ENCODE assay signal across 17 cellular contexts in genomic region chr7:98323597-98324322, GRCh38. TPM values are rescaled to one million over a fixed set of nuclear protein-coding genes. Genes with fewer than 3 reads are reported as not detected.
DNase-seq lines count a peak whose midpoint lies in the region; ATAC-seq and TF ChIP-seq lines count a peak whose summit lies in the region.
"Had no signal": no experiment of that assay in that cellular context is flagged by ENCODE, and none has a peak within 500 bp of the region (broad histone marks: within the 10 kb centered on the region; RNA-seq: fewer than 3 reads in every experiment).

No MANE protein-coding gene starts in this region.

- H3K9me3 ChIP-seq in endodermal cell (ENCODE audit: control insufficient read depth, low read length) (no peaks in the 10 kb centered on the region), mesenchymal stem cell (ENCODE audit: control insufficient read depth, low read length) (no peaks in the 10 kb centered on the region), upper lobe of right lung (no peaks in the 10 kb centered on the region)
- H3K9me3 ChIP-seq: A549, thyroid gland had no signal

- H3K18ac ChIP-seq in mesenchymal stem cell (ENCODE audit: low read depth in 1 of 2, low read length in 2 of 2), result no peak overlapping the region

- H3K27me3 Mint-ChIP-seq in endodermal cell (ENCODE audit: insufficient read depth), result no peaks in the 10 kb centered on the region

- H2AFZ ChIP-seq in mesenchymal stem cell (ENCODE audit: low read depth, low read length), result no peak overlapping the region

- no peak overlapping the region for H2BK15ac ChIP-seq in mesenchymal stem cell (ENCODE audit: low read depth, poor library complexity, severe bottlenecking)

- no peak overlapping the region for H2BK120ac ChIP-seq in mesenchymal stem cell (ENCODE audit: low read depth, low read length)

- no peak overlapping the region for H3K4me3 Mint-ChIP-seq in endodermal cell

- peak overlapping the region in 1 of 2 experiments; percentile 21 for H2BK12ac ChIP-seq in mesenchymal stem cell (ENCODE audit: low read length in 2 of 2)

- peak overlapping the region; percentile 83 for H2AK5ac ChIP-seq in mesenchymal stem cell (ENCODE audit: low read length, severe bottlenecking)

- peak overlapping the region in 1 of 2 experiments; percentile 17 for H3K4ac ChIP-seq in mesenchymal stem cell (ENCODE audit: low read depth in 1 of 2, low read length in 2 of 2)

- H3K9me3 Mint-ChIP-seq in endodermal cell, result no peaks in the 10 kb centered on the region
- H3K9me3 Mint-ChIP-seq: activated T-helper 2 cell treated with anti-CD3 and anti-CD28 coated beads, Interferon-gamma antibody, Interleukin-2, Interleukin-4, amounts not matched to agents 10 μg/mL and 5 μg/mL and 100 μg/mL, durations not matched to agents 14 hours and 24 hours and 36 hours; naive thymus-derived CD8-positive, alpha-beta T cell had no signal

- H3K27ac ChIP-seq in endodermal cell (ENCODE audit: low read depth, low read length) (no peak overlapping the region), mesenchymal stem cell (ENCODE audit: low read length, poor library complexity, severe bottlenecking) (peak overlapping the region; percentile 33), upper lobe of right lung (no peak overlapping the region)
- H3K27ac ChIP-seq: A549, KMS-11, thyroid gland had no signal

- H3K36me3 Mint-ChIP-seq in endodermal cell (ENCODE audit: low read depth), result peaks cover 8% of the 10 kb centered on the region
- H3K36me3 Mint-ChIP-seq: naive thymus-derived CD8-positive, alpha-beta T cell had no signal

- peak overlapping the region; percentile 71 for H3K27ac Mint-ChIP-seq in endodermal cell
- H3K27ac Mint-ChIP-seq: activated T-helper 2 cell treated with anti-CD3 and anti-CD28 coated beads, Interferon-gamma antibody, Interleukin-2, Interleukin-4, amounts not matched to agents 10 μg/mL and 5 μg/mL and 100 μg/mL, durations not matched to agents 14 hours and 24 hours and 36 hours had no signal

- peaks cover 22% of the 10 kb centered on the region for H3K4me1 Mint-ChIP-seq in endodermal cell
- H3K4me1 Mint-ChIP-seq: naive thymus-derived CD8-positive, alpha-beta T cell had no signal

- H3K27me3 ChIP-seq in endodermal cell (ENCODE audit: control insufficient read depth, insufficient read depth, low read length, poor library complexity, severe bottlenecking) (no peaks in the 10 kb centered on the region), mesenchymal stem cell (ENCODE audit: control insufficient read depth in 1 of 2, insufficient read depth in 1 of 2, low read length in 2 of 2) (peaks cover 0 to 4% of the 10 kb centered on the region in 2 experiments), upper lobe of right lung (no peaks in the 10 kb centered on the region)
- H3K27me3 ChIP-seq: thyroid gland had no signal

- H3K23ac ChIP-seq in mesenchymal stem cell (ENCODE audit: low read length in 2 of 2), result peak overlapping the region in 1 of 2 experiments; percentile 73

- H3K36me3 ChIP-seq in endodermal cell (ENCODE audit: control insufficient read depth, insufficient read depth, low read length), result no peaks in the 10 kb centered on the region
- peaks cover 0 to 23% of the 10 kb centered on the region in 2 experiments for H3K36me3 ChIP-seq in mesenchymal stem cell (ENCODE audit: control insufficient read depth in 1 of 2, insufficient read depth in 2 of 2, low read depth in 1 of 2, low read length in 2 of 2)
- H3K36me3 ChIP-seq in upper lobe of right lung, result no peaks in the 10 kb centered on the region
- H3K36me3 ChIP-seq: thyroid gland had no signal

- no peak overlapping the region for H3K4me3 ChIP-seq in endodermal cell (ENCODE audit: low read length)
- H3K4me3 ChIP-seq in mesenchymal stem cell (ENCODE audit: insufficient read depth in 1 of 2, low read depth in 1 of 2, low read length in 2 of 2), result peak overlapping the region in 1 of 2 experiments; percentile 64
- no peak overlapping the region for H3K4me3 ChIP-seq in upper lobe of right lung
- H3K4me3 ChIP-seq: A549, thyroid gland had no signal

- H3K4me1 ChIP-seq in endodermal cell (ENCODE audit: control insufficient read depth, insufficient read depth, low read length), result peaks cover 12% of the 10 kb centered on the region
- H3K4me1 ChIP-seq in mesenchymal stem cell (ENCODE audit: control insufficient read depth, insufficient read depth, low read depth, low read length), result peaks cover 22% of the 10 kb centered on the region
- H3K4me1 ChIP-seq in upper lobe of right lung, result no peaks in the 10 kb centered on the region
- H3K4me1 ChIP-seq: A549, thyroid gland had no signal

- H3K4me2 ChIP-seq in mesenchymal stem cell (ENCODE audit: low read length, poor library complexity, severe bottlenecking), result no peak overlapping the region
- H3K4me2 ChIP-seq: A549, KMS-11 had no signal

- TF ChIP-seq CTCF in endodermal cell (conservative IDR thresholded peaks at IDR 0.05), result no peak
- no peak for TF ChIP-seq CTCF in upper lobe of right lung (IDR thresholded peaks at IDR 0.05)

- no peak overlapping the region for H2BK5ac ChIP-seq in mesenchymal stem cell (ENCODE audit: low read depth, low read length, poor library complexity, severe bottlenecking)

- peaks cover 21% of the 10 kb centered on the region for H3K79me1 ChIP-seq in mesenchymal stem cell (replicated peaks; ENCODE audit: low read length, poor library complexity, severe bottlenecking)

- intact Hi-C loops in upper lobe of right lung (cut with DNase I), result no loop called here

- H3K14ac ChIP-seq in mesenchymal stem cell (ENCODE audit: low read length in 2 of 2), result peak overlapping the region in 1 of 2 experiments; percentile 76

- H4K8ac ChIP-seq in mesenchymal stem cell (ENCODE audit: low read length), result peak overlapping the region; percentile 81

- ATAC-seq in upper lobe of right lung, result no peak
- ATAC-seq in HG03521 (IDR thresholded peaks at IDR 0.05; ENCODE audit: unreplicated experiment), result no peak
- ATAC-seq: naive thymus-derived CD8-positive, alpha-beta T cell had no signal

- H4K91ac ChIP-seq in mesenchymal stem cell (ENCODE audit: low read length), result peak overlapping the region; percentile 20

- WGBS in endodermal cell (ENCODE audit: insufficient coverage in 1 of 2, insufficient read length in 1 of 2), 2 experiments, result 73 to 75% methylated on average over 27 to 28 of the region's 28 CpGs
- 82% methylated on average over 25 of the region's 28 CpGs for WGBS in mesenchymal stem cell

- DNase-seq in activated CD4-positive, alpha-beta T cell treated with anti-CD3 and anti-CD28 coated beads for 48 hours, result peak; percentile 21
- DNase-seq in activated CD4-positive, alpha-beta T cell treated with anti-CD3 and anti-CD28 coated beads for 4 hours, result no peak
- DNase-seq in endodermal cell (peak; percentile 88), mesenchymal stem cell (no peak), upper lobe of right lung (peak; percentile 44), kidney glomerular epithelial cell (lab: John Stamatoyannopoulos, UW) (no peak)
- DNase-seq in stimulated activated CD4-positive, alpha-beta T cell treated with anti-CD3 and anti-CD28 coated beads, Interleukin-12 subunit alpha, Interleukin-12 subunit beta, amount 100 ng/mL, for 4 hours, result no peak
- DNase-seq: activated CD4-positive, CD25-positive, alpha-beta regulatory T cell treated with anti-CD3 and anti-CD28 coated beads, Interleukin-2, amount 50 U/mL, for 72 hours; erythroblast; naive thymus-derived CD8-positive, alpha-beta T cell; NCI-H2029 treated with DMSO at 0.1 percent for 48 hours; OCI-M1 had no signal

- H3K9ac ChIP-seq in endodermal cell (ENCODE audit: extremely low read depth, low read length, poor library complexity, severe bottlenecking), result no peak overlapping the region
- peak overlapping the region; percentile 38 for H3K9ac ChIP-seq in mesenchymal stem cell (ENCODE audit: low read length)
- H3K9ac ChIP-seq: KMS-11 had no signal

RNA-seq across cellular contexts. Expression of gene BRI3, which starts 42.3 kb away (rescaled TPM):
- total RNA-seq in endodermal cell (100 to 1,000 TPM; 130 to 152 TPM), upper lobe of right lung (530 TPM)
- 158 TPM for polyA plus RNA-seq in endodermal cell (2013, experiment 1 of 2)
- polyA plus RNA-seq in endodermal cell (2013, experiment 2 of 2), result 139 TPM
- 768 TPM for polyA plus RNA-seq in mesenchymal stem cell (2013, experiment 1 of 2)
- polyA plus RNA-seq in mesenchymal stem cell (2013, experiment 2 of 2), result 790 TPM

Comparison
In these comparisons a context has a peak if more than half of its experiments do, and no peak if none do; other contexts are left out.
1. DNase-seq: peak in activated CD4-positive, alpha-beta T cell treated with anti-CD3 and anti-CD28 coated beads for 48 hours (single experiment), endodermal cell (single experiment) and upper lobe of right lung (single experiment); none in activated CD4-positive, alpha-beta T cell treated with anti-CD3 and anti-CD28 coated beads for 4 hours (0 of 2), mesenchymal stem cell (single experiment), stimulated activated CD4-positive, alpha-beta T cell treated with anti-CD3 and anti-CD28 coated beads, Interleukin-12 subunit alpha, Interleukin-12 subunit beta, amount 100 ng/mL, for 4 hours (single experiment) and kidney glomerular epithelial cell (single experiment).